In the genomic region with DNA sequence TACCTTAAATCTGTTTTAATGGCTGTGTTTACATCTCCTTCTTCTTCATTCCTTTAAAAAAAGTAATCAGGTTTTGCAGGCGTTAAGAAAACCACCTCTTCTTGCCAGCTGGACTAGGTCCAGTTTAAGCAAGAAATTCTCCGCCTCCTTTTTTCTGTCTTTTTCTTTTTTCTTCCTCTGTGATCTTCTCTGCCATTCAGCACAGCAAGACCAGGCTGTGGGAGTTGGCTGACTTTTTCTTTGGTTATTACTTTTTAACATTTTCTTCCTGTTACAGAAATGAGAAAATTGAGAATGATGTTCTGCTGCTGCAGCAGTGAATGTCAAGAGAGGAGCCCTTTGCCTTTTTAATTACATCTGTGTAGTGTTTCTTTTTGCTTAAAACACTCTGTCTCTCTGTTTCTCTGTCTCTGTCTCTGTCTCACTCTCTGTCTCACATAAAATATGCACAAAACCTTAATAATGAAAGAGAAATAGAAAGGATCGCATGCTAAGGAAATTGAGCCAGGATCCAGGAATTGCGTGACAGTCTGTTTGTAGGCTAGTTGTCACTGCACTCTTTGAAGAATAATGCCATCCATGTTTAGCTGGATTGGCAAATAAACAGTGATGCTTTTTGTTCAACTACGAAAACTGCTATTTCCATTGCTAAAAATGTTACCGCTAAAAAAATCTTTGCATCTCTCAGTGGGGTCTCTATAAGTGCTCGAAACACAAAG, we compare ENCODE assay signal across 1 cellular context.
TF ChIP-seq lines count a peak whose summit lies in the region.

No MANE protein-coding gene starts in this region.

TF ChIP-seq in K562, 482 proteins besides CTCF, POLR2A, EP300 and RAD21:
- TF ChIP-seq FOXK1 (CRISPR knock-in tag; IDR thresholded peaks at IDR 0.05; ENCODE audit: borderline replicate concordance) (no peak), RB1 (IDR thresholded peaks at IDR 0.05; ENCODE audit: low read depth) (no peak), CBX3 (IDR thresholded peaks at IDR 0.05; ENCODE audit: borderline replicate concordance in 1 of 2, low read length in 2 of 2) (no peak), TBL1XR1 (IDR thresholded peaks at IDR 0.05; ENCODE audit: low read length in 2 of 2) (no peak), ZNF24 (IDR thresholded peaks at IDR 0.05) (no peak), NFYB (IDR thresholded peaks at IDR 0.05; ENCODE audit: extremely low read depth, insufficient read length) (no peak), SNAPC5 (CRISPR knock-in tag; IDR thresholded peaks at IDR 0.05) (no peak), PRMT5 (CRISPR knock-in tag; IDR thresholded peaks at IDR 0.05) (no peak), DIDO1 (tag; IDR thresholded peaks at IDR 0.05; ENCODE audit: low read depth) (no peak), HOXB6 (CRISPR knock-in tag; IDR thresholded peaks at IDR 0.05; ENCODE audit: borderline replicate concordance) (no peak), GABPB1 (CRISPR knock-in tag; IDR thresholded peaks at IDR 0.05) (no peak)
- TF ChIP-seq, protein P1, sequence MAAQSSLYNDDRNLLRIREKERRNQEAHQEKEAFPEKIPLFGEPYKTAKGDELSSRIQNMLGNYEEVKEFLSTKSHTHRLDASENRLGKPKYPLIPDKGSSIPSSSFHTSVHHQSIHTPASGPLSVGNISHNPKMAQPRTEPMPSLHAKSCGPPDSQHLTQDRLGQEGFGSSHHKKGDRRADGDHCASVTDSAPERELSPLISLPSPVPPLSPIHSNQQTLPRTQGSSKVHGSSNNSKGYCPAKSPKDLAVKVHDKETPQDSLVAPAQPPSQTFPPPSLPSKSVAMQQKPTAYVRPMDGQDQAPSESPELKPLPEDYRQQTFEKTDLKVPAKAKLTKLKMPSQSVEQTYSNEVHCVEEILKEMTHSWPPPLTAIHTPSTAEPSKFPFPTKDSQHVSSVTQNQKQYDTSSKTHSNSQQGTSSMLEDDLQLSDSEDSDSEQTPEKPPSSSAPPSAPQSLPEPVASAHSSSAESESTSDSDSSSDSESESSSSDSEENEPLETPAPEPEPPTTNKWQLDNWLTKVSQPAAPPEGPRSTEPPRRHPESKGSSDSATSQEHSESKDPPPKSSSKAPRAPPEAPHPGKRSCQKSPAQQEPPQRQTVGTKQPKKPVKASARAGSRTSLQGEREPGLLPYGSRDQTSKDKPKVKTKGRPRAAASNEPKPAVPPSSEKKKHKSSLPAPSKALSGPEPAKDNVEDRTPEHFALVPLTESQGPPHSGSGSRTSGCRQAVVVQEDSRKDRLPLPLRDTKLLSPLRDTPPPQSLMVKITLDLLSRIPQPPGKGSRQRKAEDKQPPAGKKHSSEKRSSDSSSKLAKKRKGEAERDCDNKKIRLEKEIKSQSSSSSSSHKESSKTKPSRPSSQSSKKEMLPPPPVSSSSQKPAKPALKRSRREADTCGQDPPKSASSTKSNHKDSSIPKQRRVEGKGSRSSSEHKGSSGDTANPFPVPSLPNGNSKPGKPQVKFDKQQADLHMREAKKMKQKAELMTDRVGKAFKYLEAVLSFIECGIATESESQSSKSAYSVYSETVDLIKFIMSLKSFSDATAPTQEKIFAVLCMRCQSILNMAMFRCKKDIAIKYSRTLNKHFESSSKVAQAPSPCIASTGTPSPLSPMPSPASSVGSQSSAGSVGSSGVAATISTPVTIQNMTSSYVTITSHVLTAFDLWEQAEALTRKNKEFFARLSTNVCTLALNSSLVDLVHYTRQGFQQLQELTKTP (IDR thresholded peaks at IDR 0.05; ENCODE audit: low read depth in 1 of 2, partially characterized antibody in 2 of 2) = no peak
- TF ChIP-seq, protein P2, sequence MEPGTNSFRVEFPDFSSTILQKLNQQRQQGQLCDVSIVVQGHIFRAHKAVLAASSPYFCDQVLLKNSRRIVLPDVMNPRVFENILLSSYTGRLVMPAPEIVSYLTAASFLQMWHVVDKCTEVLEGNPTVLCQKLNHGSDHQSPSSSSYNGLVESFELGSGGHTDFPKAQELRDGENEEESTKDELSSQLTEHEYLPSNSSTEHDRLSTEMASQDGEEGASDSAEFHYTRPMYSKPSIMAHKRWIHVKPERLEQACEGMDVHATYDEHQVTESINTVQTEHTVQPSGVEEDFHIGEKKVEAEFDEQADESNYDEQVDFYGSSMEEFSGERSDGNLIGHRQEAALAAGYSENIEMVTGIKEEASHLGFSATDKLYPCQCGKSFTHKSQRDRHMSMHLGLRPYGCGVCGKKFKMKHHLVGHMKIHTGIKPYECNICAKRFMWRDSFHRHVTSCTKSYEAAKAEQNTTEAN (CRISPR knock-in tag; IDR thresholded peaks at IDR 0.05) = no peak
TF ChIP-seq in K562: peak in this region for 0.
